8 cellular contexts compared by ENCODE assay signal in the genomic region with DNA sequence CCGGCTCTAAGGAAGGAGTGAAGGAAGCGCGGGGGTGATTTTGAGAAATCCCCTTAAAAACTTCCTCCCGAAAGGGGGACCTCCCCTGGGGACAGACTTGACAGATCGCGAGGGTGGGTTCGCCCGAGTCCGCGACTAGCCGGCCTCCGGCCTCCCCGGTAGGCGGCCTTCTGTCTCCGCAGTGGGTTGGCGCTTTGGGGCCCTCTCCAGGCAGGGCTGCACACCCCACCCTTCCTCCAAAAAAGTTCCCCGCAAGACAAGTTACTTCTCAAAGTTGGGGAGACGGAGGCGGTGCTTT.
A peak's percentile ranks its signal among the peaks of the same experiment; 100 is the strongest.
DNase-seq lines count a peak whose midpoint lies in the region; ATAC-seq and TF ChIP-seq lines count a peak whose summit lies in the region.

No MANE protein-coding gene starts in this region.

- TF ChIP-seq CTCF in choroid plexus epithelial cell (conservative IDR thresholded peaks at IDR 0.05; ENCODE audit: low read depth, low read length), result peak; percentile 52

- H3K4me3 ChIP-seq in choroid plexus epithelial cell (ENCODE audit: low read depth, low read length), result peak overlapping the region; percentile 67

- H3K36me3 Mint-ChIP-seq in T-helper 1 cell treated with Interleukin-12 subunit alpha and Interleukin-12 subunit beta and Interleukin-4 antibody, amounts not matched to agents 30 μg/mL and 1 μg/mL, for 36 hours (ENCODE audit: low read depth), result peaks cover 12% of the 10 kb centered on the region
- H3K36me3 Mint-ChIP-seq in memory B cell, result no peaks in the 10 kb centered on the region
- H3K36me3 Mint-ChIP-seq in stimulated activated naive CD8-positive, alpha-beta T cell treated with anti-CD3 and anti-CD28 coated beads, Interleukin-15, Interleukin-2, amounts not matched to agents 100 ng/mL and 50 ng/mL, for 24 hours (ENCODE audit: low read depth), result peaks cover 26% of the 10 kb centered on the region

- H3K4me1 Mint-ChIP-seq in T-helper 1 cell treated with Interleukin-12 subunit alpha and Interleukin-12 subunit beta and Interleukin-4 antibody, amounts not matched to agents 30 μg/mL and 1 μg/mL, for 36 hours (ENCODE audit: low read depth), result peaks cover 48% of the 10 kb centered on the region
- peaks cover 12% of the 10 kb centered on the region for H3K4me1 Mint-ChIP-seq in memory B cell
- peaks cover 63% of the 10 kb centered on the region for H3K4me1 Mint-ChIP-seq in stimulated activated naive CD8-positive, alpha-beta T cell treated with anti-CD3 and anti-CD28 coated beads, Interleukin-15, Interleukin-2, amounts not matched to agents 100 ng/mL and 50 ng/mL, for 24 hours (ENCODE audit: low read depth)

- H3K4me1 ChIP-seq in ES-I3 (ENCODE audit: insufficient read depth, low read length), result peaks cover 3% of the 10 kb centered on the region; the same call in 1 of the 2 replicates

- ATAC-seq in memory B cell (ENCODE audit: low read depth) (peak; percentile 73), GM21619 (IDR thresholded peaks at IDR 0.05; ENCODE audit: unreplicated experiment) (no peak)

- H3K4me3 Mint-ChIP-seq in T-helper 1 cell treated with Interleukin-12 subunit alpha and Interleukin-12 subunit beta and Interleukin-4 antibody, amounts not matched to agents 30 μg/mL and 1 μg/mL, for 36 hours, result peak overlapping the region; percentile 81
- H3K4me3 Mint-ChIP-seq in memory B cell, result peak overlapping the region; percentile 74
- H3K4me3 Mint-ChIP-seq in stimulated activated naive CD8-positive, alpha-beta T cell treated with anti-CD3 and anti-CD28 coated beads, Interleukin-15, Interleukin-2, amounts not matched to agents 100 ng/mL and 50 ng/mL, for 24 hours, result peak overlapping the region; percentile 82

- H3K36me3 ChIP-seq in ES-I3 (ENCODE audit: insufficient read depth, low read length), result no peaks in the 10 kb centered on the region

- peaks cover 30% of the 10 kb centered on the region for H3K27me3 Mint-ChIP-seq in T-helper 1 cell treated with Interleukin-12 subunit alpha and Interleukin-12 subunit beta and Interleukin-4 antibody, amounts not matched to agents 30 μg/mL and 1 μg/mL, for 36 hours (ENCODE audit: low read depth)
- peaks cover 15% of the 10 kb centered on the region for H3K27me3 Mint-ChIP-seq in memory B cell
- peaks cover 16% of the 10 kb centered on the region for H3K27me3 Mint-ChIP-seq in stimulated activated naive CD8-positive, alpha-beta T cell treated with anti-CD3 and anti-CD28 coated beads, Interleukin-15, Interleukin-2, amounts not matched to agents 100 ng/mL and 50 ng/mL, for 24 hours

- peak overlapping the region; percentile 29 for H3K27ac Mint-ChIP-seq in T-helper 1 cell treated with Interleukin-12 subunit alpha and Interleukin-12 subunit beta and Interleukin-4 antibody, amounts not matched to agents 30 μg/mL and 1 μg/mL, for 36 hours
- H3K27ac Mint-ChIP-seq in memory B cell, result peak overlapping the region; percentile 17
- peak overlapping the region; percentile 67 for H3K27ac Mint-ChIP-seq in stimulated activated naive CD8-positive, alpha-beta T cell treated with anti-CD3 and anti-CD28 coated beads, Interleukin-15, Interleukin-2, amounts not matched to agents 100 ng/mL and 50 ng/mL, for 24 hours

- H3K9me3 Mint-ChIP-seq in T-helper 1 cell treated with Interleukin-12 subunit alpha and Interleukin-12 subunit beta and Interleukin-4 antibody, amounts not matched to agents 30 μg/mL and 1 μg/mL, for 36 hours, result no peaks in the 10 kb centered on the region
- no peaks in the 10 kb centered on the region for H3K9me3 Mint-ChIP-seq in memory B cell
- no peaks in the 10 kb centered on the region for H3K9me3 Mint-ChIP-seq in stimulated activated naive CD8-positive, alpha-beta T cell treated with anti-CD3 and anti-CD28 coated beads, Interleukin-15, Interleukin-2, amounts not matched to agents 100 ng/mL and 50 ng/mL, for 24 hours

- peak overlapping the region; percentile 50; the same call in 1 of the 2 replicates for H3K9ac ChIP-seq in ES-I3 (ENCODE audit: low read depth, low read length)

- DNase-seq in choroid plexus epithelial cell (ENCODE audit: low read depth), result no peak
- DNase-seq in memory B cell (ENCODE audit: low spot score in 2 of 2), result peak; percentile 21 to 25
- DNase-seq in MV-4-11 (lab: John Stamatoyannopoulos, UW), result no peak
- DNase-seq in COR-L47 (lab: John Stamatoyannopoulos, UW), result no peak

- no peaks in the 10 kb centered on the region for H3K9me3 ChIP-seq in ES-I3 (ENCODE audit: control insufficient read depth, insufficient read depth, low read length)

Comparison
In these comparisons a context has a peak if more than half of its experiments do, and no peak if none do; other contexts are left out.
1. H3K27ac Mint-ChIP-seq: peak in every context shown above with its lines; median percentile 67 in stimulated activated naive CD8-positive, alpha-beta T cell treated with anti-CD3 and anti-CD28 coated beads, Interleukin-15, Interleukin-2, amounts not matched to agents 100 ng/mL and 50 ng/mL, for 24 hours; 29 in T-helper 1 cell treated with Interleukin-12 subunit alpha and Interleukin-12 subunit beta and Interleukin-4 antibody, amounts not matched to agents 30 μg/mL and 1 μg/mL, for 36 hours; 17 in memory B cell.
2. DNase-seq: peak in memory B cell (2 of 2); none in choroid plexus epithelial cell (single experiment), MV-4-11 (single experiment) and COR-L47 (single experiment).
3. Peak in every context shown above with its lines, with median percentiles within 50 percentile points of each other: H3K4me3 Mint-ChIP-seq.